In genomic region chr1:50418600-50419109, GRCh38 we compare ENCODE assay signal across 1 cellular context.
TF ChIP-seq lines count a peak whose summit lies in the region.

No MANE protein-coding gene starts in this region.

TF ChIP-seq in H1, 55 proteins besides CTCF, POLR2A, EP300 and RAD21:
- TF ChIP-seq SP1 (IDR thresholded peaks at IDR 0.05; ENCODE audit: low read depth, low read length) (no peak), MAX (IDR thresholded peaks at IDR 0.05) (no peak), SUZ12 (IDR thresholded peaks at IDR 0.05; ENCODE audit: low read length) (peak; percentile 99; the same call in 1 of the 2 replicates), EZH2 (IDR thresholded peaks at IDR 0.05; ENCODE audit: low read depth, low read length, severe bottlenecking) (peak; percentile 100), CHD7 (IDR thresholded peaks at IDR 0.05; ENCODE audit: insufficient replicate concordance, low read length) (no peak), ASH2L (IDR thresholded peaks at IDR 0.05; ENCODE audit: low read length) (peak; percentile 34), SIN3A (conservative IDR thresholded peaks at IDR 0.05 in 1 of 2, IDR thresholded peaks at IDR 0.05 in 1 of 2; ENCODE audit: low read depth in 1 of 2, low read length in 2 of 2) (no peak), KDM4A (IDR thresholded peaks at IDR 0.05; ENCODE audit: low read depth, low read length, severe bottlenecking) (peak; percentile 70), RNF2 (IDR thresholded peaks at IDR 0.05; ENCODE audit: borderline replicate concordance, low read depth, low read length, missing control alignments, poor library complexity, severe bottlenecking) (peak; percentile 91), GABPA (IDR thresholded peaks at IDR 0.05; ENCODE audit: borderline replicate concordance, insufficient read depth, low read length) (peak; percentile 65; the same call in 1 of the 2 replicates)
